Comparison of ENCODE assay signal across 21 cellular contexts in genomic region chr14:98120831-98121464, GRCh38.
A peak's percentile ranks its signal among the peaks of the same experiment; 100 is the strongest.
DNase-seq lines count a peak whose midpoint lies in the region; ATAC-seq and TF ChIP-seq lines count a peak whose summit lies in the region.
"Had no signal": no experiment of that assay in that cellular context is flagged by ENCODE, and none has a peak within 500 bp of the region (broad histone marks: within the 10 kb centered on the region; RNA-seq: fewer than 3 reads in every experiment).

No MANE protein-coding gene starts in this region.

- no peak overlapping the region for H3K4me3 Mint-ChIP-seq in CD4-positive, CD25-positive, alpha-beta regulatory T cell
- H3K4me3 Mint-ChIP-seq: effector memory CD8-positive, alpha-beta T cell; neural progenitor cell had no signal

- peak; percentile 49 for DNase-seq in activated CD4-positive, alpha-beta T cell treated with anti-CD3 and anti-CD28 coated beads for 48 hours
- DNase-seq in activated CD4-positive, alpha-beta T cell treated with anti-CD3 and anti-CD28 coated beads for 4 hours: no peak
- peak in 1 of 3 donors; percentile 65 for DNase-seq in CD4-positive, CD25-positive, alpha-beta regulatory T cell
- DNase-seq in NCI-H748 (lab: John Stamatoyannopoulos, UW; ENCODE audit: unreplicated experiment) (peak; percentile 64), caudate nucleus (lab: John Stamatoyannopoulos, UW) (peak in 3 of 61 donors; percentile 47 to 56 (median 48)), right atrium auricular region (ENCODE audit: low spot score) (no peak)
- DNase-seq: activated CD8-positive, alpha-beta memory T cell treated with anti-CD3 and anti-CD28 coated beads for 24 hours; activated effector memory CD4-positive, alpha-beta T cell treated with anti-CD3 and anti-CD28 coated beads, Interleukin-2, amount 50 U/mL, for 16 hours; effector memory CD8-positive, alpha-beta T cell; left ventricle myocardium superior; NCI-H1048; NCI-H1930; NCI-H524 treated with DMSO at 0.1 percent for 48 hours; stimulated activated CD8-positive, alpha-beta memory T cell treated with anti-CD3 and anti-CD28 coated beads, Interleukin-4, amount 100 ng/mL, for 48 hours had no signal

- H3K36me3 ChIP-seq in CD4-positive, CD25-positive, alpha-beta regulatory T cell (ENCODE audit: control insufficient read depth, insufficient read depth, low read length): no peaks in the 10 kb centered on the region
- H3K36me3 ChIP-seq in right atrium auricular region: no peaks in the 10 kb centered on the region
- H3K36me3 ChIP-seq: neural progenitor cell had no signal

- no peak for TF ChIP-seq POLR2A in GM18505 (IDR thresholded peaks at IDR 0.05; ENCODE audit: borderline replicate concordance, extremely low read depth, insufficient read depth, insufficient read length)

- no peaks in the 10 kb centered on the region for H3K27me3 ChIP-seq in CD4-positive, CD25-positive, alpha-beta regulatory T cell (ENCODE audit: control insufficient read depth, insufficient read depth, low read length)
- H3K27me3 ChIP-seq in right atrium auricular region: no peaks in the 10 kb centered on the region
- H3K27me3 ChIP-seq: neural progenitor cell had no signal

- peaks cover 3% of the 10 kb centered on the region for H3K4me1 ChIP-seq in CD4-positive, CD25-positive, alpha-beta regulatory T cell (ENCODE audit: control insufficient read depth, insufficient read depth, low read length, poor library complexity, severe bottlenecking)
- H3K4me1 ChIP-seq in right atrium auricular region: no peaks in the 10 kb centered on the region
- H3K4me1 ChIP-seq: neural progenitor cell had no signal

- H3K27ac Mint-ChIP-seq in CD4-positive, CD25-positive, alpha-beta regulatory T cell: no peak overlapping the region
- H3K27ac Mint-ChIP-seq: effector memory CD8-positive, alpha-beta T cell; neural progenitor cell; progenitor cell of endocrine pancreas had no signal

- H3K36me3 Mint-ChIP-seq in CD4-positive, CD25-positive, alpha-beta regulatory T cell: no peaks in the 10 kb centered on the region
- H3K36me3 Mint-ChIP-seq: neural progenitor cell had no signal

- TF ChIP-seq CTCF in right atrium auricular region (IDR thresholded peaks at IDR 0.05): no peak

- peak; percentile 77 to 87 for ATAC-seq in CD4-positive, CD25-positive, alpha-beta regulatory T cell (ENCODE audit: low read depth in 2 of 2)
- ATAC-seq in GM18505 (IDR thresholded peaks at IDR 0.05; ENCODE audit: unreplicated experiment): no peak
- no peak for ATAC-seq in HG02870 (IDR thresholded peaks at IDR 0.05; ENCODE audit: unreplicated experiment)
- ATAC-seq: effector memory CD8-positive, alpha-beta T cell; left ventricle myocardium superior had no signal

- H3K27me3 Mint-ChIP-seq in CD4-positive, CD25-positive, alpha-beta regulatory T cell: no peaks in the 10 kb centered on the region
- H3K27me3 Mint-ChIP-seq: effector memory CD8-positive, alpha-beta T cell had no signal

- no peak overlapping the region for H3K27ac ChIP-seq in CD4-positive, CD25-positive, alpha-beta regulatory T cell (ENCODE audit: insufficient read depth, low read length, poor library complexity, severe bottlenecking)
- peak overlapping the region; percentile 54 for H3K27ac ChIP-seq in caudate nucleus (ENCODE audit: low read depth, low read length)
- no peak overlapping the region for H3K27ac ChIP-seq in right atrium auricular region
- H3K27ac ChIP-seq: C4-2B, KMS-11, neural progenitor cell had no signal

- peaks cover 12 to 23% (median 18%) of the 10 kb centered on the region in 4 donors for H3K4me1 Mint-ChIP-seq in CD4-positive, CD25-positive, alpha-beta regulatory T cell
- H3K4me1 Mint-ChIP-seq: neural progenitor cell had no signal

- peaks cover 0 to 25% (median 7%) of the 10 kb centered on the region in 7 donors for H3K9me3 Mint-ChIP-seq in CD4-positive, CD25-positive, alpha-beta regulatory T cell

- H3K9me3 ChIP-seq in CD4-positive, CD25-positive, alpha-beta regulatory T cell (ENCODE audit: control insufficient read depth in 2 of 2, low read length in 2 of 2): peaks cover 0 to 16% of the 10 kb centered on the region in 2 experiments
- H3K9me3 ChIP-seq in right atrium auricular region: peaks cover 0 to 15% of the 10 kb centered on the region in 2 donors

- H3K4me3 ChIP-seq in CD4-positive, CD25-positive, alpha-beta regulatory T cell (ENCODE audit: low read depth, low read length): no peak overlapping the region
- H3K4me3 ChIP-seq in right atrium auricular region: no peak overlapping the region
- H3K4me3 ChIP-seq: neural progenitor cell, skin epidermis had no signal

Comparison
In these comparisons a context has a peak if more than half of its experiments do, and no peak if none do; other contexts are left out.
1. DNase-seq: peak in activated CD4-positive, alpha-beta T cell treated with anti-CD3 and anti-CD28 coated beads for 48 hours (single experiment) and NCI-H748 (single experiment); none in activated CD4-positive, alpha-beta T cell treated with anti-CD3 and anti-CD28 coated beads for 4 hours (0 of 2) and right atrium auricular region (single experiment).
2. ATAC-seq: peak in CD4-positive, CD25-positive, alpha-beta regulatory T cell (2 of 2); none in GM18505 (single experiment) and HG02870 (single experiment).